Comparison of ENCODE assay signal across 10 cellular contexts in the genomic region with DNA sequence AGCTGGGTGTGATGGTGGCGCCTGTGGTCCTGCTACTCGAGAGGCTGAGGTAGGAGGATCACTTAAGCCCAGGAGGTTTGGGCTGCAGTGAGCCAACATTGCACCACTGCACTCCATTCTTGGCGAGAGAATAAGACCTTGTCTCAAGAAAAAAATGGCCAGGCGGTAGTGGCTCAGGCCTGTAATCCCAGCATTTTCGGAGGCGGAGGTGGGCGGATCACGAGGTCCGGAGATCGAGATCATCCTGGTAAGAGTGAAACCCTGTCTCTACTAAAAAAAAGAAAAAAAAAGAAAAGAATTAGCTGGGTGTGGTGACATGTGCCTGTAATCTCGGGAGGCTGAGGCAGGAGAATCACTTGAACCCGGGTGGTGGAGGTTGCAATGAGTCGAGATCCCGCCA. TPM values are rescaled to one million over a fixed set of nuclear protein-coding genes. Genes with fewer than 3 reads are reported as not detected.
"Had no signal": no experiment of that assay in that cellular context is flagged by ENCODE, and none has a peak within 500 bp of the region (broad histone marks: within the 10 kb centered on the region; RNA-seq: fewer than 3 reads in every experiment).

No MANE protein-coding gene starts in this region.

- H2AFZ ChIP-seq: GM23248 had no signal

- H3K27ac ChIP-seq: GM23248, KMS-11 had no signal

- DNase-seq: GM23248, GOT3, H9, HCEC 1CT, HFFc6, IMR-90, KBM-7 had no signal

- H3K4me2 ChIP-seq: KMS-11 had no signal

- FAIRE-seq: H54, HTR-8/SVneo had no signal

- H3K9ac ChIP-seq: GM23248, KMS-11 had no signal

- H3K4me3 ChIP-seq: GM23248 had no signal

RNA-seq across cellular contexts. Expression of gene ATAD3C, which starts 33.4 kb away (rescaled TPM):
- total RNA-seq: GM23248, IMR-90 had no signal
- polyA plus RNA-seq: IMR-90 had no signal
